10 cellular contexts compared by ENCODE assay signal in the genomic region with DNA sequence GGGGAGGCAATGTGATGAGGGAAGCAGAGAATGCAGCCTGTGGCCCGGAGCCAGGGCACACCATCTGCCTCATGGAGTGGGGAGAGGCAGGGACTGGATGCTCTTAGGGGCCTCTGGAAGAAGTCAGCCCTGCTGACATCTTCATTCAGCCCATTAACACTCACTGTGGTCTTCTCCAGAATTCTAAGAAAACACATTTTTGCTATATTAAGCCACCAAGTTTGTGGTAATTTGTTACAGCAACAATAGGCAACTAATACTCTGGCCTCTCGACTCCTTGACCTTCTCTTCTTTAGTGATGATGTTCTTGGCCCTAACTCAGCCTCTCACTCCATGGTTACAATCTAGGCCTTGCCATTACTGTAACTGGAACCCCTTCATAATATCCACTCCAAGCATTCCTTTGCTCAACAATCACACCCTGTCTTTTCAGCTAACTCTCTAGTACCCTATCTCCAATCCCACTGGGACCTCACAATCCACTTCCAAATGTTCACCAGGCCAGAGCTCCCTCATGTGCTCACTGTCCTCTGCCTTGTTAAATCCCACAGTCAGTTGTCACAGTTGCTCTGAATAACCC.
A peak's percentile ranks its signal among the peaks of the same experiment; 100 is the strongest.
DNase-seq lines count a peak whose midpoint lies in the region; ATAC-seq lines count a peak whose summit lies in the region.
"Had no signal": no experiment of that assay in that cellular context is flagged by ENCODE, and none has a peak within 500 bp of the region (broad histone marks: within the 10 kb centered on the region; RNA-seq: fewer than 3 reads in every experiment).

No MANE protein-coding gene starts in this region.

- intact Hi-C loops in sciatic nerve (cut with DNase I) = no loop called here

- DNase-seq in EL (peak; percentile 96), NCI-H524 treated with DMSO at 0.1 percent for 48 hours (lab: John Stamatoyannopoulos, UW) (peak; percentile 59), fibroblast of peridontal ligament (ENCODE audit: extremely low read depth) (peak; percentile 98), sciatic nerve (ENCODE audit: low spot score) (no peak)
- DNase-seq in activated CD4-positive, alpha-beta T cell treated with anti-CD3 and anti-CD28 coated beads, Interleukin-2, amount 50 U/mL, for 4 hours = no peak
- DNase-seq in stimulated activated CD4-positive, alpha-beta T cell treated with anti-CD3 and anti-CD28 coated beads, Interleukin-15, amount 100 ng/mL, for 24 hours = no peak
- DNase-seq in stimulated activated naive CD4-positive, alpha-beta T cell treated with Interleukin-2 at 50 U/mL for 16 hours (lab: John Stamatoyannopoulos, UW) = no peak
- DNase-seq: kidney had no signal

- peak; percentile 77 for ATAC-seq in sciatic nerve
- ATAC-seq in activated CD4-positive, CD25-positive, alpha-beta regulatory T cell treated with anti-CD3 and anti-CD28 coated beads, Interleukin-2, amount 50 U/mL, for 24 hours = no peak
- ATAC-seq: stimulated activated effector memory CD8-positive, alpha-beta T cell treated with anti-CD3 and anti-CD28 coated beads, Interleukin-12 subunit alpha, Interleukin-12 subunit beta, amount 100 ng/mL, for 72 hours had no signal

Comparison
In these comparisons a context has a peak if more than half of its experiments do, and no peak if none do; other contexts are left out.
1. DNase-seq: peak in EL (single experiment), NCI-H524 treated with DMSO at 0.1 percent for 48 hours (single experiment) and fibroblast of peridontal ligament (single experiment); none in sciatic nerve (single experiment), activated CD4-positive, alpha-beta T cell treated with anti-CD3 and anti-CD28 coated beads, Interleukin-2, amount 50 U/mL, for 4 hours (0 of 2), stimulated activated CD4-positive, alpha-beta T cell treated with anti-CD3 and anti-CD28 coated beads, Interleukin-15, amount 100 ng/mL, for 24 hours (single experiment) and stimulated activated naive CD4-positive, alpha-beta T cell treated with Interleukin-2 at 50 U/mL for 16 hours (single experiment).